In the genomic region with DNA sequence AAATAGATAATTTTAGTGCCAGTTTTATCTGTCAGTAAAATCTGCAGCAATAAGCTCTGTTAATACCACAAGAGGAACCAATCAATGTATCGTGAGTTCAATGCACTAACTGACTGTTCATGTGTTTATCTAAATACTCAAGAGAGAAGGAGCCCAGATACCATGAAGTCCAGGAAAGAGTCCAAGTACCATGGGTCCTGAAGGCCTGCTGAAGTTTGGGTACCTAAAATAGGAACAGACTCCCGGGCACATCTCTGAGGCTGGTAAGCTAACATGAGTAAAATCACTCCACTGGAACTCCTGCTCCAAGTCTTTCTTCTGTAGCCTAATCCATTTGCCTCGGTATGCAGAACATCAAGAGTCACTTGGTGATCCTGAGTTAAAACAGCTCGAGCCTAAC, we compare ENCODE assay signal across 22 cellular contexts.
DNase-seq lines count a peak whose midpoint lies in the region; ATAC-seq, FAIRE-seq and TF ChIP-seq lines count a peak whose summit lies in the region.
"Had no signal": no experiment of that assay in that cellular context is flagged by ENCODE, and none has a peak within 500 bp of the region (broad histone marks: within the 10 kb centered on the region; RNA-seq: fewer than 3 reads in every experiment).

No MANE protein-coding gene starts in this region.

- H3K27me3 Mint-ChIP-seq in CD14-positive monocyte (ENCODE audit: low read depth in 3 of 3), result peaks cover 0 to 3% (median 2%) of the 10 kb centered on the region in 3 donors

- H3K9me3 ChIP-seq in OCI-LY3 (ENCODE audit: insufficient read depth, low read length) (peaks cover 23% of the 10 kb centered on the region; the same call in 1 of the 2 replicates), GM12878 (replicated peaks; ENCODE audit: control insufficient read depth, insufficient read depth, low read length) (peaks cover 6% of the 10 kb centered on the region), tibial artery (no peaks in the 10 kb centered on the region)

- H3K36me3 ChIP-seq in OCI-LY3 (replicated peaks; ENCODE audit: low read depth, low read length) (peaks cover 29% of the 10 kb centered on the region), GM12878 (ENCODE audit: control insufficient read depth in 2 of 2, insufficient read depth in 2 of 2, low read length in 1 of 2) (no peaks in the 10 kb centered on the region), tibial artery (no peaks in the 10 kb centered on the region)

- peak overlapping the region in 1 of 7 donors; percentile 45 for H3K27ac Mint-ChIP-seq in CD14-positive monocyte
- H3K27ac Mint-ChIP-seq: CD8-positive, alpha-beta T cell had no signal

- RAD21 ChIA-PET in GM12878 (lab: Charles Lee; ENCODE audit: unreplicated experiment), result interaction anchor here (2.3 kb wide), 1 partner anchor 10 kb away, joined by 17 read pairs; no protein-coding TSS in a partner anchor

- no peak for DNase-seq in HTR-8/SVneo (ENCODE audit: insufficient read length, low spot score)
- no peak for DNase-seq in GM12878 (ENCODE audit: low read depth, low spot score)
- DNase-seq in tibial artery, result no peak
- DNase-seq in stimulated activated CD4-positive, alpha-beta T cell treated with anti-CD3 and anti-CD28 coated beads, Interleukin-12 subunit alpha, Interleukin-12 subunit beta, amount 100 ng/mL, for 4 hours, result no peak
- no peak for DNase-seq in CD14-positive monocyte (ENCODE audit: low spot score)
- DNase-seq: ACHN; CD8-positive, alpha-beta T cell; COR-L47; DMS 273 treated with DMSO at 0.1 percent for 48 hours; DMS53; DND-41; EL; H9; IMR-90; KBM-7 had no signal

- H3K4me3 ChIP-seq in OCI-LY3 (ENCODE audit: low read length), result no peak overlapping the region
- 0 out of 2 replicates have a peak overlapping the region, but pooled peaks have one; percentile 11 for H3K4me3 ChIP-seq in GM12878
- no peak overlapping the region for H3K4me3 ChIP-seq in tibial artery

- peaks cover 3 to 13% (median 7%) of the 10 kb centered on the region in 7 donors for H3K9me3 Mint-ChIP-seq in CD14-positive monocyte

- no peak for TF ChIP-seq RAD21 in GM12878 (IDR thresholded peaks at IDR 0.05; ENCODE audit: insufficient read depth, low read depth, low read length)

- H4K20me1 ChIP-seq in OCI-LY3 (ENCODE audit: insufficient read depth, low read length), result no peaks in the 10 kb centered on the region
- no peaks in the 10 kb centered on the region for H4K20me1 ChIP-seq in GM12878 (ENCODE audit: control insufficient read depth, insufficient read depth)

- H3K27me3 ChIP-seq in OCI-LY3 (ENCODE audit: low read depth, low read length), result no peaks in the 10 kb centered on the region
- H3K27me3 ChIP-seq in GM12878 (replicated peaks in 1 of 2; ENCODE audit: control insufficient read depth in 2 of 2, insufficient read depth in 2 of 2, low read length in 1 of 2), result no peaks in the 10 kb centered on the region
- no peaks in the 10 kb centered on the region for H3K27me3 ChIP-seq in tibial artery

- TF ChIP-seq CTCF in OCI-LY3 (IDR thresholded peaks at IDR 0.05; ENCODE audit: low read depth, low read length), result no peak
- no peak for TF ChIP-seq CTCF in GM12878 (IDR thresholded peaks at IDR 0.05 in 2 of 3, conservative IDR thresholded peaks at IDR 0.05 in 1 of 3; ENCODE audit: control insufficient read depth in 2 of 3, extremely low read depth in 1 of 3, insufficient read depth in 1 of 3, low read depth in 3 of 3, low read length in 3 of 3)
- TF ChIP-seq CTCF in tibial artery (IDR thresholded peaks at IDR 0.05), result no peak
- no peak for TF ChIP-seq CTCF in CD14-positive monocyte (IDR thresholded peaks at IDR 0.05)

- WGBS in GM12878 (ENCODE audit: insufficient coverage, insufficient replicate concordance, low lambda C conversion rate, missing lambda C conversion rate), result 10% methylated on average over 4 of the region's 4 CpGs

- H3K4me1 ChIP-seq in OCI-LY3 (ENCODE audit: low read length) (peaks cover 26% of the 10 kb centered on the region), GM12878 (ENCODE audit: control insufficient read depth, insufficient read depth, low read length) (peaks cover 8% of the 10 kb centered on the region), tibial artery (peaks cover 0 to 47% (median 13%) of the 10 kb centered on the region in 4 donors)

- BruUV-seq in GM12878 (replicated peaks; lab: Mats Ljungman, UMichigan), result no TSS peak

- peak overlapping the region; percentile 38; the same call in 1 of the 2 replicates for H3K9ac ChIP-seq in OCI-LY3 (ENCODE audit: low read length)
- H3K9ac ChIP-seq in GM12878 (ENCODE audit: control insufficient read depth, insufficient read depth, low read length), result no peak overlapping the region

- H2AFZ ChIP-seq in OCI-LY3 (ENCODE audit: low read depth, low read length) (no peak overlapping the region), GM12878 (ENCODE audit: control insufficient read depth, low read depth, low read length) (no peak overlapping the region)

- peak overlapping the region; percentile 96 for H3K27ac ChIP-seq in OCI-LY3 (ENCODE audit: low read length)
- H3K27ac ChIP-seq in GM12878 (ENCODE audit: control insufficient read depth, insufficient read depth), result 0 out of 2 replicates have a peak overlapping the region, but pooled peaks have one; percentile 78
- H3K27ac ChIP-seq in tibial artery, result peak overlapping the region; percentile 43 to 52
- H3K27ac ChIP-seq: HL-60 had no signal

- TF ChIP-seq EP300 in GM12878 (IDR thresholded peaks at IDR 0.05; ENCODE audit: borderline replicate concordance in 1 of 2, control insufficient read depth in 1 of 2, low read depth in 2 of 2, low read length in 2 of 2), result no peak

- peaks cover 7% of the 10 kb centered on the region for H3K4me1 Mint-ChIP-seq in CD14-positive monocyte
- H3K4me1 Mint-ChIP-seq: H9 had no signal

- no peaks in the 10 kb centered on the region for H3K79me2 ChIP-seq in OCI-LY3 (ENCODE audit: low read length)
- no peaks in the 10 kb centered on the region for H3K79me2 ChIP-seq in GM12878 (ENCODE audit: control insufficient read depth, insufficient read depth, low read length)

- ATAC-seq in GM12878, result no peak
- ATAC-seq in HG02870 (IDR thresholded peaks at IDR 0.05; ENCODE audit: unreplicated experiment), result no peak
- no peak for ATAC-seq in HG03108 (IDR thresholded peaks at IDR 0.05; ENCODE audit: unreplicated experiment)
- ATAC-seq: CD8-positive, alpha-beta T cell had no signal

- in situ Hi-C loops in GM12878 (cut with MboI), result no loop called here

- no peak overlapping the region for H3K4me3 Mint-ChIP-seq in CD14-positive monocyte
- H3K4me3 Mint-ChIP-seq: CD8-positive, alpha-beta T cell; H9 had no signal

- SMC1A ChIA-PET in GM12878 (lab: Charles Lee; ENCODE audit: uncharacterized antibody, unreplicated experiment), result interaction anchor here (3.8 kb wide), 1 partner anchor 10 kb away, joined by 27 read pairs; no protein-coding TSS in a partner anchor

- CTCF ChIA-PET in GM12878 (lab: Yijun Ruan, JAX), result no interaction called here

- FAIRE-seq in HTR-8/SVneo (lab: Jason Lieb, UNC) (peak; percentile 40), GM12878 (lab: Jason Lieb, UNC) (no peak)
- FAIRE-seq: A204.1, GM12891, H1 had no signal

- H3K36me3 Mint-ChIP-seq in CD14-positive monocyte, result no peaks in the 10 kb centered on the region
- H3K36me3 Mint-ChIP-seq: CD8-positive, alpha-beta T cell had no signal

- H3K4me2 ChIP-seq in OCI-LY3 (ENCODE audit: low read length), result no peak overlapping the region
- H3K4me2 ChIP-seq in GM12878 (ENCODE audit: control insufficient read depth, insufficient read depth), result peak overlapping the region; percentile 50; the same call in 1 of the 2 replicates

- TF ChIP-seq POLR2A in GM12878 (IDR thresholded peaks at IDR 0.05; ENCODE audit: low read depth, low read length), result no peak

- intact Hi-C loops in GM12878 (cut with micrococcal nuclease; ENCODE audit: unreplicated experiment), result loop anchor here (10.0 kb wide), 1 partner anchor 478 kb away; no protein-coding TSS in a partner anchor
- intact Hi-C loops in tibial artery (cut with DNase I; ENCODE audit: low total_unique reads), result no loop called here
- intact Hi-C loops in CD14-positive monocyte (cut with micrococcal nuclease), result no loop called here

- POLR2A ChIA-PET in GM12878 (lab: Charles Lee), result no interaction called here

TF ChIP-seq in GM12878, 131 proteins besides CTCF, POLR2A, EP300 and RAD21 (continues in another document):
- TF ChIP-seq MXI1 (IDR thresholded peaks at IDR 0.05; ENCODE audit: low read depth, low read length) (no peak), SMC3 (IDR thresholded peaks at IDR 0.05; ENCODE audit: borderline replicate concordance, low read length) (no peak), STAT1 (conservative IDR thresholded peaks at IDR 0.05) (no peak)
- TF ChIP-seq, protein P1, sequence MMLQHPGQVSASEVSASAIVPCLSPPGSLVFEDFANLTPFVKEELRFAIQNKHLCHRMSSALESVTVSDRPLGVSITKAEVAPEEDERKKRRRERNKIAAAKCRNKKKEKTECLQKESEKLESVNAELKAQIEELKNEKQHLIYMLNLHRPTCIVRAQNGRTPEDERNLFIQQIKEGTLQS (IDR thresholded peaks at IDR 0.05; ENCODE audit: borderline replicate concordance, extremely low read depth, low read depth, low read length), result no peak
- TF ChIP-seq, protein P2, sequence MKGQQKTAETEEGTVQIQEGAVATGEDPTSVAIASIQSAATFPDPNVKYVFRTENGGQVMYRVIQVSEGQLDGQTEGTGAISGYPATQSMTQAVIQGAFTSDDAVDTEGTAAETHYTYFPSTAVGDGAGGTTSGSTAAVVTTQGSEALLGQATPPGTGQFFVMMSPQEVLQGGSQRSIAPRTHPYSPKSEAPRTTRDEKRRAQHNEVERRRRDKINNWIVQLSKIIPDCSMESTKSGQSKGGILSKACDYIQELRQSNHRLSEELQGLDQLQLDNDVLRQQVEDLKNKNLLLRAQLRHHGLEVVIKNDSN (IDR thresholded peaks at IDR 0.05; ENCODE audit: borderline replicate concordance, extremely low read length, insufficient read depth, low read depth, low read length), result no peak
- TF ChIP-seq, protein P3, sequence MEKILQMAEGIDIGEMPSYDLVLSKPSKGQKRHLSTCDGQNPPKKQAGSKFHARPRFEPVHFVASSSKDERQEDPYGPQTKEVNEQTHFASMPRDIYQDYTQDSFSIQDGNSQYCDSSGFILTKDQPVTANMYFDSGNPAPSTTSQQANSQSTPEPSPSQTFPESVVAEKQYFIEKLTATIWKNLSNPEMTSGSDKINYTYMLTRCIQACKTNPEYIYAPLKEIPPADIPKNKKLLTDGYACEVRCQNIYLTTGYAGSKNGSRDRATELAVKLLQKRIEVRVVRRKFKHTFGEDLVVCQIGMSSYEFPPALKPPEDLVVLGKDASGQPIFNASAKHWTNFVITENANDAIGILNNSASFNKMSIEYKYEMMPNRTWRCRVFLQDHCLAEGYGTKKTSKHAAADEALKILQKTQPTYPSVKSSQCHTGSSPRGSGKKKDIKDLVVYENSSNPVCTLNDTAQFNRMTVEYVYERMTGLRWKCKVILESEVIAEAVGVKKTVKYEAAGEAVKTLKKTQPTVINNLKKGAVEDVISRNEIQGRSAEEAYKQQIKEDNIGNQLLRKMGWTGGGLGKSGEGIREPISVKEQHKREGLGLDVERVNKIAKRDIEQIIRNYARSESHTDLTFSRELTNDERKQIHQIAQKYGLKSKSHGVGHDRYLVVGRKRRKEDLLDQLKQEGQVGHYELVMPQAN (conservative IDR thresholded peaks at IDR 0.05), result no peak
